ENCODE assay signal across 7 cellular contexts in the genomic region with DNA sequence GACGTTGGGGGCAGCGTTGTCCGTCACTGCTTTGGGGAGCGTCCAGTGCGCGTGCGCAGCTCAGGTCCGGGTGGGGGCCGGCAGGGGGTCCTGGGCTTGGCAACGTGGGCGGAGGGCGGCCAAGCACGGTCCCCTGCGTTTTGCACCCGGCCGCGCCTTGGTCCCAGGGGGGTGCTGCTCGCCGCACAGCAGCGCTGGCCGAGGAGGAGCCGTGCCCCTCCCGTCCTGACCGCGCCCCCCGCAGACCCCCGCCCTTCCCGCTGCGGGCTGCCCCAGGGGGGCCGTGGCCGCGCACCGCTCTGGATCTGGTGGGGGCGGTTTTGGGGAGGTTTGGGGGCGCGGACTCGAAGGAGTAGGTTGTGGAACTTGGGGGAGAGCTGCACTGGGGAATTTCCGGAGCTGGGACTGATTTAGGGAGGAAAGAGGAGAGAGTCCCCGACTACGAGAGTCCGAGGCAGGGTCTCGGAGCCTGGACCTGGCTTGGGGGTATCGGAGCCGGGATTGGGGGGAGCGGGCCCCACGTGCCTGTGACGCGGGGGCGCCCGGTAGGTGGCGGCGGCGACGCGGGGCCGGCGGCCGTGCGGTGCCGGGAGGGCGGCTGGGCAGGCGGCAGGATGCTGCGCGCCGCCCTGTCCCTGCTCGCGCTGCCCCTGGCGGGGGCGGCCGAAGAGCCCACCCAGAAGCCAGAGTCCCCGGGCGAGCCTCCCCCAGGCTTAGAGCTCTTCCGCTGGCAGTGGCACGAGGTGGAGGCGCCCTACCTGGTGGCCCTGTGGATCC. TPM values are rescaled to one million over a fixed set of nuclear protein-coding genes. Genes with fewer than 3 reads are reported as not detected.
DNase-seq lines count a peak whose midpoint lies in the region; ATAC-seq, FAIRE-seq and TF ChIP-seq lines count a peak whose summit lies in the region.

A gene with protein sequence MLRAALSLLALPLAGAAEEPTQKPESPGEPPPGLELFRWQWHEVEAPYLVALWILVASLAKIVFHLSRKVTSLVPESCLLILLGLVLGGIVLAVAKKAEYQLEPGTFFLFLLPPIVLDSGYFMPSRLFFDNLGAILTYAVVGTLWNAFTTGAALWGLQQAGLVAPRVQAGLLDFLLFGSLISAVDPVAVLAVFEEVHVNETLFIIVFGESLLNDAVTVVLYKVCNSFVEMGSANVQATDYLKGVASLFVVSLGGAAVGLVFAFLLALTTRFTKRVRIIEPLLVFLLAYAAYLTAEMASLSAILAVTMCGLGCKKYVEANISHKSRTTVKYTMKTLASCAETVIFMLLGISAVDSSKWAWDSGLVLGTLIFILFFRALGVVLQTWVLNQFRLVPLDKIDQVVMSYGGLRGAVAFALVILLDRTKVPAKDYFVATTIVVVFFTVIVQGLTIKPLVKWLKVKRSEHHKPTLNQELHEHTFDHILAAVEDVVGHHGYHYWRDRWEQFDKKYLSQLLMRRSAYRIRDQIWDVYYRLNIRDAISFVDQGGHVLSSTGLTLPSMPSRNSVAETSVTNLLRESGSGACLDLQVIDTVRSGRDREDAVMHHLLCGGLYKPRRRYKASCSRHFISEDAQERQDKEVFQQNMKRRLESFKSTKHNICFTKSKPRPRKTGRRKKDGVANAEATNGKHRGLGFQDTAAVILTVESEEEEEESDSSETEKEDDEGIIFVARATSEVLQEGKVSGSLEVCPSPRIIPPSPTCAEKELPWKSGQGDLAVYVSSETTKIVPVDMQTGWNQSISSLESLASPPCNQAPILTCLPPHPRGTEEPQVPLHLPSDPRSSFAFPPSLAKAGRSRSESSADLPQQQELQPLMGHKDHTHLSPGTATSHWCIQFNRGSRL (plus strand): TSS at position 579 of the 777 bp plus-strand sequence. CDS start 36 bp downstream, at position 615.

- H3K4me3 Mint-ChIP-seq in astrocyte (ENCODE audit: unreplicated experiment): peak within 1 kb of the TSS; percentile 89
- peak within 1 kb of the TSS; percentile 90 to 97 for H3K4me3 Mint-ChIP-seq in stimulated activated naive CD8-positive, alpha-beta T cell treated with anti-CD3 and anti-CD28 coated beads, Interleukin-15, amount 100 ng/mL, for 72 hours

- no peaks in the 10 kb centered on the region for H3K9me3 Mint-ChIP-seq in astrocyte (ENCODE audit: unreplicated experiment)
- H3K9me3 Mint-ChIP-seq in stimulated activated naive CD8-positive, alpha-beta T cell treated with anti-CD3 and anti-CD28 coated beads, Interleukin-15, amount 100 ng/mL, for 72 hours: no peaks in the 10 kb centered on the region

- H3K27ac Mint-ChIP-seq in astrocyte (ENCODE audit: unreplicated experiment): peak within 1 kb of the TSS; percentile 64
- peak within 1 kb of the TSS; percentile 94 to 95 for H3K27ac Mint-ChIP-seq in stimulated activated naive CD8-positive, alpha-beta T cell treated with anti-CD3 and anti-CD28 coated beads, Interleukin-15, amount 100 ng/mL, for 72 hours

- peaks cover 27% of the 10 kb centered on the region for H3K4me1 Mint-ChIP-seq in astrocyte (ENCODE audit: low read depth, unreplicated experiment)
- H3K4me1 Mint-ChIP-seq in stimulated activated naive CD8-positive, alpha-beta T cell treated with anti-CD3 and anti-CD28 coated beads, Interleukin-15, amount 100 ng/mL, for 72 hours: peaks cover 55% of the 10 kb centered on the region

- H3K36me3 ChIP-seq in KMS-11 (ENCODE audit: insufficient read depth) (no peaks in the 10 kb centered on the region), astrocyte (ENCODE audit: insufficient read depth, low read length) (no peaks in the 10 kb centered on the region)

- FAIRE-seq in astrocyte (lab: Jason Lieb, UNC): no peak

- H3K27me3 ChIP-seq in KMS-11 (ENCODE audit: insufficient read depth, low read depth) (peaks cover 34% of the 10 kb centered on the region), astrocyte (ENCODE audit: insufficient read depth, low read length) (no peaks in the 10 kb centered on the region)

- H3K4me3 ChIP-seq in KMS-11 (IDR thresholded peaks at IDR 0.05; ENCODE audit: insufficient read depth, low read depth, low read length): no peak within 1 kb of the TSS
- H3K4me3 ChIP-seq in astrocyte (ENCODE audit: insufficient read depth, low read depth, low read length): peak within 1 kb of the TSS; percentile 63

- H3K4me2 ChIP-seq in KMS-11 (peak within 1 kb of the TSS; percentile 100), astrocyte (ENCODE audit: low read length) (peak within 1 kb of the TSS; percentile 95)

- H3K79me2 ChIP-seq in KMS-11 (ENCODE audit: insufficient read depth, low read depth) (no peaks in the 10 kb centered on the region), astrocyte (ENCODE audit: insufficient read depth, low read length) (peaks cover 25% of the 10 kb centered on the region)

- no peak for ATAC-seq in stimulated activated naive CD8-positive, alpha-beta T cell treated with anti-CD3 and anti-CD28 coated beads, Interleukin-15, amount 100 ng/mL, for 72 hours
- ATAC-seq in GM21528 (IDR thresholded peaks at IDR 0.05; ENCODE audit: low FRiP score, unreplicated experiment) (no peak), GM18873 (IDR thresholded peaks at IDR 0.05; ENCODE audit: low FRiP score, unreplicated experiment) (no peak)

- H4K20me1 ChIP-seq in KMS-11 (ENCODE audit: insufficient read depth) (no peaks in the 10 kb centered on the region), astrocyte (ENCODE audit: insufficient read depth, low read length) (no peaks in the 10 kb centered on the region)

- H3K36me3 Mint-ChIP-seq in astrocyte (ENCODE audit: low read depth, unreplicated experiment): no peaks in the 10 kb centered on the region

- peak within 1 kb of the TSS; percentile 97 for H2AFZ ChIP-seq in KMS-11 (ENCODE audit: low read depth)
- H2AFZ ChIP-seq in astrocyte (ENCODE audit: low read depth, low read length): peak within 1 kb of the TSS; percentile 77

- H3K4me1 ChIP-seq in KMS-11 (ENCODE audit: low read depth, poor library complexity, severe bottlenecking): peaks cover 29% of the 10 kb centered on the region
- peaks cover 45% of the 10 kb centered on the region for H3K4me1 ChIP-seq in astrocyte (ENCODE audit: insufficient read depth, low read length)

- peaks cover 16% of the 10 kb centered on the region for H3K27me3 Mint-ChIP-seq in astrocyte (ENCODE audit: low read depth, unreplicated experiment)
- peaks cover 9% of the 10 kb centered on the region for H3K27me3 Mint-ChIP-seq in stimulated activated naive CD8-positive, alpha-beta T cell treated with anti-CD3 and anti-CD28 coated beads, Interleukin-15, amount 100 ng/mL, for 72 hours

- TF ChIP-seq CTCF in KMS-11 (conservative IDR thresholded peaks at IDR 0.05; ENCODE audit: low read depth, low read length) (no peak), astrocyte (IDR thresholded peaks at IDR 0.05; ENCODE audit: insufficient read depth, low read depth, low read length) (no peak)

- no peaks in the 10 kb centered on the region for H3K9me3 ChIP-seq in astrocyte (ENCODE audit: insufficient read depth, low read depth, low read length)

- H3K9ac ChIP-seq in KMS-11 (peak within 1 kb of the TSS; percentile 57; the same call in 1 of the 2 replicates), astrocyte (ENCODE audit: low read length) (peak within 1 kb of the TSS; percentile 78)

- H3K27ac ChIP-seq in KMS-11 (no peak within 1 kb of the TSS), astrocyte (ENCODE audit: low read depth, low read length) (peak within 1 kb of the TSS; percentile 20)

- peak; percentile 73 for DNase-seq in GM03348 (ENCODE audit: low spot score)
- no peak for DNase-seq in astrocyte (ENCODE audit: low read depth)
- DNase-seq in iPS-NIHi11 (ENCODE audit: low spot score): peak; percentile 68
- DNase-seq in stimulated activated naive CD8-positive, alpha-beta T cell treated with anti-CD3 and anti-CD28 coated beads, Interleukin-15, amount 100 ng/mL, for 72 hours: peak; percentile 44 to 45

RNA-seq across cellular contexts. Expression of the gene that starts here (rescaled TPM):
- total RNA-seq in astrocyte: 2.4 and 2.5 TPM in 2 replicates
